Comparison of ENCODE assay signal across 26 cellular contexts in the genomic region with DNA sequence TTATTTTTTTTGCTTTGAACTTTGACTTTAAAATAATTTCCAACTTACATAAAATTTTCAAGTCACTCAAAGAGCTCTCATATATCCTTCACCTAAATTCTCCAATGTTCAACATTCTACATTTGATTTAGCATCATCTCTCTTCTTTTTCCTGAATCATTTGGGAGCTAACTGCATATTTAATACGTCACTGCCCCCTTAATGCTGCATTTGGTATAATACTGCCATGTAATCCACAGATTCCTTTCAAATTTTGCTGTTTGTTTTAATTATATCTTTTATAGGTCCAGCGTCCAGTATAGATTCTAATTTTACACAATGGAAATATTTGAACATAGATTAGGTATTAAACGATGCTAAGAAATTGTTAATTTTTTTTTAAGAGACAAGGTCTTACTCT. TPM values are rescaled to one million over a fixed set of nuclear protein-coding genes. Genes with fewer than 3 reads are reported as not detected.
DNase-seq lines count a peak whose midpoint lies in the region; ATAC-seq, FAIRE-seq and TF ChIP-seq lines count a peak whose summit lies in the region.
"Had no signal": no experiment of that assay in that cellular context is flagged by ENCODE, and none has a peak within 500 bp of the region (broad histone marks: within the 10 kb centered on the region; RNA-seq: fewer than 3 reads in every experiment).

No MANE protein-coding gene starts in this region.

- no peak overlapping the region for H2BK15ac ChIP-seq in mesenchymal stem cell (ENCODE audit: low read depth, poor library complexity, severe bottlenecking)

- H3K4me2 ChIP-seq in GM23338 (no peak overlapping the region), astrocyte (ENCODE audit: low read length) (no peak overlapping the region), mesenchymal stem cell (ENCODE audit: low read length, poor library complexity, severe bottlenecking) (no peak overlapping the region)

- H3K27me3 ChIP-seq in GM23338 (ENCODE audit: insufficient read depth) (no peaks in the 10 kb centered on the region), astrocyte (ENCODE audit: insufficient read depth, low read length) (no peaks in the 10 kb centered on the region), mesenchymal stem cell (ENCODE audit: control insufficient read depth in 1 of 2, insufficient read depth in 1 of 2, low read length in 2 of 2) (no peaks in the 10 kb centered on the region)
- H3K27me3 ChIP-seq: adrenal gland, esophagus muscularis mucosa, ovary had no signal

- H3K9me3 Mint-ChIP-seq in GM23338 (peaks cover 2% of the 10 kb centered on the region; the same call in 1 of the 3 replicates), astrocyte (ENCODE audit: unreplicated experiment) (no peaks in the 10 kb centered on the region)
- H3K9me3 Mint-ChIP-seq: IgD-negative memory B cell; stimulated activated memory B cell treated with anti-CD40 and anti-IgM and Interleukin-4, amounts not matched to agents 10 μg/mL and 1 μg/mL and 100 μg/mL, for 72 hours had no signal

- no peaks in the 10 kb centered on the region for H3K79me1 ChIP-seq in mesenchymal stem cell (replicated peaks; ENCODE audit: low read length, poor library complexity, severe bottlenecking)

- H3K4ac ChIP-seq in mesenchymal stem cell (ENCODE audit: low read depth in 1 of 2, low read length in 2 of 2) = no peak overlapping the region

- ATAC-seq in GM23338 (no peak), GM21515 (IDR thresholded peaks at IDR 0.05; ENCODE audit: unreplicated experiment) (no peak), HG03565 (IDR thresholded peaks at IDR 0.05; ENCODE audit: unreplicated experiment) (no peak)
- ATAC-seq: GM12878; Right ventricle myocardium inferior; sciatic nerve; stimulated activated memory B cell treated with anti-CD40 and anti-IgM and Interleukin-4, amounts not matched to agents 10 μg/mL and 1 μg/mL and 100 μg/mL, for 72 hours had no signal

- H3K9me2 ChIP-seq in GM23338 (ENCODE audit: insufficient read depth) = no peaks in the 10 kb centered on the region

- H3K27me3 Mint-ChIP-seq in GM23338 (ENCODE audit: insufficient read depth, low read depth, poor library complexity) = peaks cover 2% of the 10 kb centered on the region
- H3K27me3 Mint-ChIP-seq in astrocyte (ENCODE audit: low read depth, unreplicated experiment) = no peaks in the 10 kb centered on the region

- H4K8ac ChIP-seq in mesenchymal stem cell (ENCODE audit: low read length) = no peak overlapping the region

- no peak overlapping the region for H3K23ac ChIP-seq in mesenchymal stem cell (ENCODE audit: low read length in 2 of 2)

- H3K4me3 Mint-ChIP-seq in GM23338 = no peak overlapping the region
- H3K4me3 Mint-ChIP-seq in astrocyte (ENCODE audit: unreplicated experiment) = no peak overlapping the region
- H3K4me3 Mint-ChIP-seq: stimulated activated memory B cell treated with anti-CD40 and anti-IgM and Interleukin-4, amounts not matched to agents 10 μg/mL and 1 μg/mL and 100 μg/mL, for 72 hours had no signal

- H2BK120ac ChIP-seq in mesenchymal stem cell (ENCODE audit: low read depth, low read length) = no peak overlapping the region

- H2BK5ac ChIP-seq in mesenchymal stem cell (ENCODE audit: low read depth, low read length, poor library complexity, severe bottlenecking) = no peak overlapping the region

- no peak overlapping the region for H3K18ac ChIP-seq in mesenchymal stem cell (ENCODE audit: low read depth in 1 of 2, low read length in 2 of 2)

- no peak overlapping the region for H2AFZ ChIP-seq in GM23338
- H2AFZ ChIP-seq in astrocyte (ENCODE audit: low read depth, low read length) = no peak overlapping the region
- H2AFZ ChIP-seq in mesenchymal stem cell (ENCODE audit: low read depth, low read length) = no peak overlapping the region

- no peak overlapping the region for H3K4me3 ChIP-seq in GM23338
- H3K4me3 ChIP-seq in astrocyte (ENCODE audit: insufficient read depth, low read depth, low read length) = no peak overlapping the region
- H3K4me3 ChIP-seq in mesenchymal stem cell (ENCODE audit: insufficient read depth in 1 of 2, low read depth in 1 of 2, low read length in 2 of 2) = no peak overlapping the region
- H3K4me3 ChIP-seq: adrenal gland, esophagus muscularis mucosa, GM12878, HAP-1, ovary, thoracic aorta had no signal

- WGBS in mesenchymal stem cell = 83% methylated on average over 2 of the region's 3 CpGs

- H3K9ac ChIP-seq in astrocyte (ENCODE audit: low read length) (no peak overlapping the region), mesenchymal stem cell (ENCODE audit: low read length) (no peak overlapping the region)

- no peaks in the 10 kb centered on the region for H4K20me1 ChIP-seq in GM23338 (replicated peaks; ENCODE audit: insufficient read depth)
- peaks cover 3% of the 10 kb centered on the region for H4K20me1 ChIP-seq in astrocyte (ENCODE audit: insufficient read depth, low read length)

- peaks cover 20% of the 10 kb centered on the region for H3K4me1 ChIP-seq in GM23338 (ENCODE audit: insufficient read depth)
- H3K4me1 ChIP-seq in astrocyte (ENCODE audit: insufficient read depth, low read length) = peaks cover 18% of the 10 kb centered on the region
- peaks cover 5% of the 10 kb centered on the region for H3K4me1 ChIP-seq in mesenchymal stem cell (ENCODE audit: control insufficient read depth, insufficient read depth, low read depth, low read length)

- H2BK12ac ChIP-seq in mesenchymal stem cell (ENCODE audit: low read length in 2 of 2) = no peak overlapping the region

- H3K14ac ChIP-seq in mesenchymal stem cell (ENCODE audit: low read length in 2 of 2) = no peak overlapping the region

- H3K36me3 Mint-ChIP-seq in GM23338 (ENCODE audit: low read depth) = peaks cover 16% of the 10 kb centered on the region
- H3K36me3 Mint-ChIP-seq in astrocyte (ENCODE audit: low read depth, unreplicated experiment) = no peaks in the 10 kb centered on the region
- H3K36me3 Mint-ChIP-seq: IgD-negative memory B cell, immature natural killer cell, naive B cell had no signal

- H3K4me1 Mint-ChIP-seq in GM23338 (peaks cover 24% of the 10 kb centered on the region), astrocyte (ENCODE audit: low read depth, unreplicated experiment) (peaks cover 24% of the 10 kb centered on the region)

- H2AK5ac ChIP-seq in mesenchymal stem cell (ENCODE audit: low read length, severe bottlenecking) = no peak overlapping the region

- H3K27ac ChIP-seq in GM23338 (ENCODE audit: low read depth) (no peak overlapping the region), astrocyte (ENCODE audit: low read depth, low read length) (no peak overlapping the region), mesenchymal stem cell (ENCODE audit: low read length, poor library complexity, severe bottlenecking) (no peak overlapping the region)
- H3K27ac ChIP-seq: adrenal gland, esophagus muscularis mucosa, ovary, thoracic aorta had no signal

- no peak for DNase-seq in D721Med (ENCODE audit: insufficient read length, low spot score)
- DNase-seq in GM23338 (ENCODE audit: low spot score) = no peak
- no peak for DNase-seq in astrocyte (ENCODE audit: low read depth)
- DNase-seq in mesenchymal stem cell = peak; percentile 25
- no peak for DNase-seq in activated gamma-delta T cell (lab: John Stamatoyannopoulos, UW)
- DNase-seq: activated CD4-positive, alpha-beta T cell treated with anti-CD3 and anti-CD28 coated beads, Interleukin-2, amount 50 U/mL, for 1 hour; activated CD8-positive, alpha-beta memory T cell treated with anti-CD3 and anti-CD28 coated beads, Interleukin-2, amount 50 U/mL, for 48 hours; activated effector memory CD4-positive, alpha-beta T cell treated with anti-CD3 and anti-CD28 coated beads, Interleukin-2, amount 50 U/mL, for 16 hours; adrenal gland; COR-L47; GF-D8; head of caudate nucleus; immature natural killer cell; naive B cell; NCI-H1930; ovary had no signal

- TF ChIP-seq CTCF in D721Med (IDR thresholded peaks at IDR 0.05; ENCODE audit: insufficient read depth, missing control alignments) (peak; percentile 33), GM23338 (conservative IDR thresholded peaks at IDR 0.05; ENCODE audit: low read depth in 2 of 2) (peak; percentile 36 to 40), astrocyte (IDR thresholded peaks at IDR 0.05; ENCODE audit: insufficient read depth, low read depth, low read length) (peak; percentile 36)

- H3K27ac Mint-ChIP-seq in GM23338 (no peak overlapping the region), astrocyte (ENCODE audit: unreplicated experiment) (no peak overlapping the region)
- H3K27ac Mint-ChIP-seq: IgD-negative memory B cell had no signal

- H3K9me3 ChIP-seq in astrocyte (ENCODE audit: insufficient read depth, low read depth, low read length) = no peaks in the 10 kb centered on the region
- no peaks in the 10 kb centered on the region for H3K9me3 ChIP-seq in mesenchymal stem cell (ENCODE audit: control insufficient read depth, low read length)
- H3K9me3 ChIP-seq: adrenal gland, esophagus muscularis mucosa, HAP-1, ovary, thoracic aorta had no signal

- H3K79me2 ChIP-seq in GM23338 (replicated peaks; ENCODE audit: insufficient read depth) (peaks cover 24% of the 10 kb centered on the region), astrocyte (ENCODE audit: insufficient read depth, low read length) (peaks cover 27% of the 10 kb centered on the region)

- no peak overlapping the region for H4K91ac ChIP-seq in mesenchymal stem cell (ENCODE audit: low read length)

- H3K36me3 ChIP-seq in GM23338 (ENCODE audit: insufficient read depth) = no peaks in the 10 kb centered on the region
- H3K36me3 ChIP-seq in astrocyte (ENCODE audit: insufficient read depth, low read length) = no peaks in the 10 kb centered on the region
- no peaks in the 10 kb centered on the region for H3K36me3 ChIP-seq in mesenchymal stem cell (ENCODE audit: control insufficient read depth in 1 of 2, insufficient read depth in 2 of 2, low read depth in 1 of 2, low read length in 2 of 2)
- H3K36me3 ChIP-seq: adrenal gland, esophagus muscularis mucosa, ovary, thoracic aorta had no signal

- H3F3A ChIP-seq in GM23338 (replicated peaks; ENCODE audit: low read depth) = no peaks in the 10 kb centered on the region

- FAIRE-seq in D721Med (lab: Jason Lieb, UNC) = no peak
- FAIRE-seq in astrocyte (lab: Jason Lieb, UNC) = no peak
- FAIRE-seq: GM12878 had no signal

TF ChIP-seq in GM23338, 12 proteins besides CTCF, POLR2A, EP300 and RAD21 (continues in another document):
- no peak for TF ChIP-seq STAT1 (IDR thresholded peaks at IDR 0.05; ENCODE audit: unreplicated experiment)
- TF ChIP-seq POLR2AphosphoS5 (IDR thresholded peaks at IDR 0.05; ENCODE audit: low read depth) = no peak
- TF ChIP-seq JUNB (IDR thresholded peaks at IDR 0.05; ENCODE audit: unreplicated experiment) = no peak
- TF ChIP-seq ZNF114 (CRISPR knock-in tag; IDR thresholded peaks at IDR 0.05) = no peak
- TF ChIP-seq ZNF331 (CRISPR knock-in tag; IDR thresholded peaks at IDR 0.05; ENCODE audit: low read depth) = no peak

RNA-seq across cellular contexts. Expression of gene EIF2AK4, which starts 2.3 kb away (rescaled TPM):
- 149 and 164 TPM in 2 replicates for total RNA-seq in GM23338 (2014; rRNA removed; shearing (Covaris generic))
- polyA plus RNA-seq in GM23338 (2016; fragmentation: Nextera tagmentation; extraction: Ambion mirVana) = 456 and 490 TPM in 2 replicates
- 80.3 and 91.1 TPM in 2 replicates for total RNA-seq in astrocyte
- polyA plus RNA-seq in mesenchymal stem cell (2013, experiment 1 of 2) = 81.9 TPM
- 82.4 TPM for polyA plus RNA-seq in mesenchymal stem cell (2013, experiment 2 of 2)

RNA-seq across cellular contexts. Expression of gene GPR176, which starts 11.5 kb away (rescaled TPM):
- 226 and 248 TPM in 2 replicates for total RNA-seq in GM23338 (2014; rRNA removed; shearing (Covaris generic))
- polyA plus RNA-seq in GM23338 (2016; fragmentation: Nextera tagmentation; extraction: Ambion mirVana) = 60.0 and 62.9 TPM in 2 replicates
- total RNA-seq in astrocyte = 33.5 and 35.4 TPM in 2 replicates
- 13.3 TPM for polyA plus RNA-seq in mesenchymal stem cell (2013, experiment 1 of 2)
- polyA plus RNA-seq in mesenchymal stem cell (2013, experiment 2 of 2) = 13.8 TPM
